1 cellular context compared by ENCODE assay signal in genomic region chr19:984165-984967, GRCh38.
TF ChIP-seq lines count a peak whose summit lies in the region.

Gene WDR18, plus strand, starts transcription at chr19:984345. Its CDS starts 9 bp downstream, at chr19:984354.

TF ChIP-seq in HepG2, 621 proteins besides CTCF, POLR2A, EP300 and RAD21 (continued from another document and continues in another):
- TF ChIP-seq PAXIP1 (CRISPR knock-in tag; conservative IDR thresholded peaks at IDR 0.05) = peak; percentile 23; the same call in 1 of the 2 replicates
- no peak for TF ChIP-seq ZNF746 (CRISPR knock-in tag; IDR thresholded peaks at IDR 0.05)
- TF ChIP-seq ZC3H4 (CRISPR knock-in tag; IDR thresholded peaks at IDR 0.05; ENCODE audit: borderline replicate concordance) = no peak
- 0 out of 2 replicates have a peak, but pooled peaks have one; percentile 17 for TF ChIP-seq ZKSCAN8 (CRISPR knock-in tag; IDR thresholded peaks at IDR 0.05; ENCODE audit: borderline replicate concordance)
- TF ChIP-seq FOXJ3 (CRISPR knock-in tag; IDR thresholded peaks at IDR 0.05; ENCODE audit: borderline replicate concordance) = no peak
- TF ChIP-seq SP4 (CRISPR knock-in tag; IDR thresholded peaks at IDR 0.05) = peak; percentile 80; the same call in 1 of the 2 replicates
- TF ChIP-seq, protein P1, sequence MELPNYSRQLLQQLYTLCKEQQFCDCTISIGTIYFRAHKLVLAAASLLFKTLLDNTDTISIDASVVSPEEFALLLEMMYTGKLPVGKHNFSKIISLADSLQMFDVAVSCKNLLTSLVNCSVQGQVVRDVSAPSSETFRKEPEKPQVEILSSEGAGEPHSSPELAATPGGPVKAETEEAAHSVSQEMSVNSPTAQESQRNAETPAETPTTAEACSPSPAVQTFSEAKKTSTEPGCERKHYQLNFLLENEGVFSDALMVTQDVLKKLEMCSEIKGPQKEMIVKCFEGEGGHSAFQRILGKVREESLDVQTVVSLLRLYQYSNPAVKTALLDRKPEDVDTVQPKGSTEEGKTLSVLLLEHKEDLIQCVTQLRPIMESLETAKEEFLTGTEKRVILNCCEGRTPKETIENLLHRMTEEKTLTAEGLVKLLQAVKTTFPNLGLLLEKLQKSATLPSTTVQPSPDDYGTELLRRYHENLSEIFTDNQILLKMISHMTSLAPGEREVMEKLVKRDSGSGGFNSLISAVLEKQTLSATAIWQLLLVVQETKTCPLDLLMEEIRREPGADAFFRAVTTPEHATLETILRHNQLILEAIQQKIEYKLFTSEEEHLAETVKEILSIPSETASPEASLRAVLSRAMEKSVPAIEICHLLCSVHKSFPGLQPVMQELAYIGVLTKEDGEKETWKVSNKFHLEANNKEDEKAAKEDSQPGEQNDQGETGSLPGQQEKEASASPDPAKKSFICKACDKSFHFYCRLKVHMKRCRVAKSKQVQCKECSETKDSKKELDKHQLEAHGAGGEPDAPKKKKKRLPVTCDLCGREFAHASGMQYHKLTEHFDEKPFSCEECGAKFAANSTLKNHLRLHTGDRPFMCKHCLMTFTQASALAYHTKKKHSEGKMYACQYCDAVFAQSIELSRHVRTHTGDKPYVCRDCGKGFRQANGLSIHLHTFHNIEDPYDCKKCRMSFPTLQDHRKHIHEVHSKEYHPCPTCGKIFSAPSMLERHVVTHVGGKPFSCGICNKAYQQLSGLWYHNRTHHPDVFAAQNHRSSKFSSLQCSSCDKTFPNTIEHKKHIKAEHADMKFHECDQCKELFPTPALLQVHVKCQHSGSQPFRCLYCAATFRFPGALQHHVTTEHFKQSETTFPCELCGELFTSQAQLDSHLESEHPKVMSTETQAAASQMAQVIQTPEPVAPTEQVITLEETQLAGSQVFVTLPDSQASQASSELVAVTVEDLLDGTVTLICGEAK (IDR thresholded peaks at IDR 0.05) = no peak
- TF ChIP-seq, protein P1 (CRISPR knock-in tag; IDR thresholded peaks at IDR 0.05) = peak; percentile 71; the same call in 1 of the 2 replicates
- TF ChIP-seq, protein P2, sequence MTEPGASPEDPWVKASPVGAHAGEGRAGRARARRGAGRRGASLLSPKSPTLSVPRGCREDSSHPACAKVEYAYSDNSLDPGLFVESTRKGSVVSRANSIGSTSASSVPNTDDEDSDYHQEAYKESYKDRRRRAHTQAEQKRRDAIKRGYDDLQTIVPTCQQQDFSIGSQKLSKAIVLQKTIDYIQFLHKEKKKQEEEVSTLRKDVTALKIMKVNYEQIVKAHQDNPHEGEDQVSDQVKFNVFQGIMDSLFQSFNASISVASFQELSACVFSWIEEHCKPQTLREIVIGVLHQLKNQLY (CRISPR knock-in tag; IDR thresholded peaks at IDR 0.05) = peak; percentile 45; the same call in 1 of the 2 replicates
- no peak for TF ChIP-seq ZNF282 (IDR thresholded peaks at IDR 0.05; ENCODE audit: partially characterized antibody)
- TF ChIP-seq ZNF703 (CRISPR knock-in tag; IDR thresholded peaks at IDR 0.05; ENCODE audit: borderline replicate concordance) = no peak
- peak; percentile 89 for TF ChIP-seq ZHX1 (CRISPR knock-in tag; IDR thresholded peaks at IDR 0.05; ENCODE audit: low read depth)
- 0 out of 2 replicates have a peak, but pooled peaks have one; percentile 46 for TF ChIP-seq MYPOP (CRISPR knock-in tag; IDR thresholded peaks at IDR 0.05)
- TF ChIP-seq ZNF564 (CRISPR knock-in tag; IDR thresholded peaks at IDR 0.05) = no peak
- TF ChIP-seq TGIF2 (CRISPR knock-in tag; IDR thresholded peaks at IDR 0.05) = no peak
- no peak; the same call in 1 of the 2 replicates for TF ChIP-seq YEATS2 (CRISPR knock-in tag; IDR thresholded peaks at IDR 0.05; ENCODE audit: borderline replicate concordance)
- TF ChIP-seq FOXK2 (IDR thresholded peaks at IDR 0.05) = no peak
- TF ChIP-seq, protein P3, sequence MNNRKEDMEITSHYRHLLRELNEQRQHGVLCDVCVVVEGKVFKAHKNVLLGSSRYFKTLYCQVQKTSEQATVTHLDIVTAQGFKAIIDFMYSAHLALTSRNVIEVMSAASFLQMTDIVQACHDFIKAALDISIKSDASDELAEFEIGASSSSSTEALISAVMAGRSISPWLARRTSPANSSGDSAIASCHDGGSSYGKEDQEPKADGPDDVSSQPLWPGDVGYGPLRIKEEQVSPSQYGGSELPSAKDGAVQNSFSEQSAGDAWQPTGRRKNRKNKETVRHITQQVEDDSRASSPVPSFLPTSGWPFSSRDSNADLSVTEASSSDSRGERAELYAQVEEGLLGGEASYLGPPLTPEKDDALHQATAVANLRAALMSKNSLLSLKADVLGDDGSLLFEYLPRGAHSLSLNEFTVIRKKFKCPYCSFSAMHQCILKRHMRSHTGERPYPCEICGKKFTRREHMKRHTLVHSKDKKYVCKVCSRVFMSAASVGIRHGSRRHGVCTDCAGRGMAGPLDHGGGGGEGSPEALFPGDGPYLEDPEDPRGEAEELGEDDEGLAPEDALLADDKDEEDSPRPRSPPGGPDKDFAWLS (CRISPR knock-in tag; IDR thresholded peaks at IDR 0.05; ENCODE audit: borderline replicate concordance) = 0 out of 2 replicates have a peak, but pooled peaks have one; percentile 49
- TF ChIP-seq, protein P4, sequence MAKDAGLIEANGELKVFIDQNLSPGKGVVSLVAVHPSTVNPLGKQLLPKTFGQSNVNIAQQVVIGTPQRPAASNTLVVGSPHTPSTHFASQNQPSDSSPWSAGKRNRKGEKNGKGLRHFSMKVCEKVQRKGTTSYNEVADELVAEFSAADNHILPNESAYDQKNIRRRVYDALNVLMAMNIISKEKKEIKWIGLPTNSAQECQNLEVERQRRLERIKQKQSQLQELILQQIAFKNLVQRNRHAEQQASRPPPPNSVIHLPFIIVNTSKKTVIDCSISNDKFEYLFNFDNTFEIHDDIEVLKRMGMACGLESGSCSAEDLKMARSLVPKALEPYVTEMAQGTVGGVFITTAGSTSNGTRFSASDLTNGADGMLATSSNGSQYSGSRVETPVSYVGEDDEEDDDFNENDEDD (CRISPR knock-in tag; IDR thresholded peaks at IDR 0.05; ENCODE audit: borderline replicate concordance) = peak; percentile 75; the same call in 1 of the 2 replicates
- no peak for TF ChIP-seq ZNF256 (CRISPR knock-in tag; conservative IDR thresholded peaks at IDR 0.05)
- peak; percentile 63 for TF ChIP-seq SALL1 (CRISPR knock-in tag; IDR thresholded peaks at IDR 0.05)
- TF ChIP-seq, protein P5, sequence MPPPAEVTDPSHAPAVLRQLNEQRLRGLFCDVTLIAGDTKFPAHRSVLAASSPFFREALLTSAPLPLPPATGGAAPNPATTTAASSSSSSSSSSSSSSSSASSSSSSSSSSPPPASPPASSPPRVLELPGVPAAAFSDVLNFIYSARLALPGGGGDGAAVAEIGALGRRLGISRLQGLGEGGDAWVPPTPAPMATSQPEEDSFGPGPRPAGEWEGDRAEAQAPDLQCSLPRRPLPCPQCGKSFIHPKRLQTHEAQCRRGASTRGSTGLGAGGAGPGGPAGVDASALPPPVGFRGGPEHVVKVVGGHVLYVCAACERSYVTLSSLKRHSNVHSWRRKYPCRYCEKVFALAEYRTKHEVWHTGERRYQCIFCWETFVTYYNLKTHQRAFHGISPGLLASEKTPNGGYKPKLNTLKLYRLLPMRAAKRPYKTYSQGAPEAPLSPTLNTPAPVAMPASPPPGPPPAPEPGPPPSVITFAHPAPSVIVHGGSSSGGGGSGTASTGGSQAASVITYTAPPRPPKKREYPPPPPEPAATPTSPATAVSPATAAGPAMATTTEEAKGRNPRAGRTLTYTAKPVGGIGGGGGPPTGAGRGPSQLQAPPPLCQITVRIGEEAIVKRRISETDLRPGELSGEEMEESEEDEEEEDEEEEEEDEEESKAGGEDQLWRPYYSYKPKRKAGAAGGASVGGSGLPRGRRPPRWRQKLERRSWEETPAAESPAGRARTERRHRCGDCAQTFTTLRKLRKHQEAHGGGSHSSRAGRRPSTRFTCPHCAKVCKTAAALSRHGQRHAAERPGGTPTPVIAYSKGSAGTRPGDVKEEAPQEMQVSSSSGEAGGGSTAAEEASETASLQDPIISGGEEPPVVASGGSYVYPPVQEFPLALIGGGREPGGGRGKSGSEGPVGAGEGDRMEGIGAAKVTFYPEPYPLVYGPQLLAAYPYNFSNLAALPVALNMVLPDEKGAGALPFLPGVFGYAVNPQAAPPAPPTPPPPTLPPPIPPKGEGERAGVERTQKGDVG (CRISPR knock-in tag; IDR thresholded peaks at IDR 0.05; ENCODE audit: borderline replicate concordance) = no peak; the same call in 1 of the 2 replicates
- TF ChIP-seq ZNF138 (CRISPR knock-in tag; IDR thresholded peaks at IDR 0.05; ENCODE audit: low read depth) = 0 out of 2 replicates have a peak, but pooled peaks have one; percentile 75
- TF ChIP-seq CCAR2 (optimal IDR thresholded peaks at IDR 0.05; ENCODE audit: low read depth, low read length) = no peak
- TF ChIP-seq ZNF329 (CRISPR knock-in tag; IDR thresholded peaks at IDR 0.05; ENCODE audit: low read depth) = no peak
- TF ChIP-seq MTERF4 (CRISPR knock-in tag; IDR thresholded peaks at IDR 0.05) = 0 out of 2 replicates have a peak, but pooled peaks have one; percentile 24
- no peak for TF ChIP-seq ZNF878 (CRISPR knock-in tag; IDR thresholded peaks at IDR 0.05)
- peak; percentile 95; the same call in 2 of the 3 replicates for TF ChIP-seq MXI1 (IDR thresholded peaks at IDR 0.05; ENCODE audit: borderline replicate concordance, low read depth, low read length)
